In the genomic region with DNA sequence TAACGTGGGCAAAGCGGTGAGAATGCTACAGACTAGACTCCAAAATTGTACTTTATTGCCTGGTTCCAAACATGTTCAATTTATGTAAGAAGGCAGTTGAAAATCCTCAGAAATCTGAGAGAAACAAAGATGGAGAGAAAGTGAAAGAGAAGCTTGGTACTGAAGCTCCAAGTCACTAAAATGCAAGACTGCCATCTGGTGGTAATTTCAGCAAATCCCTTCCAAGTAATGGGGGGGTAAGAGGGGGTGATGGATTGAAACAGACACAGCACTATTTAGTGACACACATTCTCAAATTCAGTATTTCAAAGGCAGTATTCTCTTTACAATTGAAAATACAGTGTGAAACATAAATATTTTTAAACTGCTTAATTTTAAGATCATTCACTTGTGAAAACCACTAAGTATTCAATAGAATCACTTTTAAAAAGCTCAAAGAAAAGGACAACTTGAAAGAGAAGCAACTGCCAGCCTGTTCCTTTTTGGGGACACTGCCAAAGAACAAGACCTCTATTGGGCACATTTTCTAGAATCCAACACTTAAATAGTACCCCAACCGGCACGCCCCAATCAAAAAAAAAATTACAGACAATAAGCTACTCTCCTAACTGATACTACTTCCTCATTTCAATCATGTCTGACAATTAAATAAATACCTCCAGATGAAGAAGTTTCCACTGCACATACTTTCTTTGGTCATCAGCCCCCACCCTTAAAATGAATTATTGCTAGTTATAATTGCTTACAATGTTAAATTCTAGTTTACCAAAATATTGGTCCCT, we compare ENCODE assay signal across 7 cellular contexts.
DNase-seq lines count a peak whose midpoint lies in the region; ATAC-seq and TF ChIP-seq lines count a peak whose summit lies in the region.

No MANE protein-coding gene starts in this region.

- peak overlapping the region; percentile 67 for H3K4me3 Mint-ChIP-seq in activated naive CD8-positive, alpha-beta T cell treated with anti-CD3 and anti-CD28 coated beads, Interleukin-2, amount 10 ng/mL, durations not matched to agents 7 days and 5 days

- ATAC-seq in HG03565 (IDR thresholded peaks at IDR 0.05; ENCODE audit: unreplicated experiment) (peak; percentile 75), Right ventricle myocardium superior (ENCODE audit: poor library complexity) (peak; percentile 88)
- ATAC-seq in activated naive CD8-positive, alpha-beta T cell treated with anti-CD3 and anti-CD28 coated beads, Interleukin-2, amount 10 ng/mL, durations not matched to agents 7 days and 5 days (ENCODE audit: low read depth): peak; percentile 87

- TF ChIP-seq CTCF in GM20000 (IDR thresholded peaks at IDR 0.05; ENCODE audit: extremely low read depth, missing control alignments) (peak; percentile 33), prostate gland (IDR thresholded peaks at IDR 0.05) (peak; percentile 54 to 78 (median 74))

- no peaks in the 10 kb centered on the region for H3K4me1 ChIP-seq in prostate gland (replicated peaks)

- no peaks in the 10 kb centered on the region for H3K27me3 ChIP-seq in prostate gland (replicated peaks; ENCODE audit: insufficient read depth)

- H3K36me3 ChIP-seq in prostate gland: no peaks in the 10 kb centered on the region

- H3K27me3 Mint-ChIP-seq in activated naive CD8-positive, alpha-beta T cell treated with anti-CD3 and anti-CD28 coated beads, Interleukin-2, amount 10 ng/mL, durations not matched to agents 7 days and 5 days: no peaks in the 10 kb centered on the region

- H3K27ac Mint-ChIP-seq in activated naive CD8-positive, alpha-beta T cell treated with anti-CD3 and anti-CD28 coated beads, Interleukin-2, amount 10 ng/mL, durations not matched to agents 7 days and 5 days: peak overlapping the region; percentile 69

- intact Hi-C loops in Right ventricle myocardium superior (cut with DNase I) (loop anchor here (10.0 kb wide), 1 partner anchor 1215 kb away; no protein-coding TSS in a partner anchor), prostate gland (cut with DNase I) (loop anchor here (2.0 kb wide), 1 partner anchor 1213 kb away; no protein-coding TSS in a partner anchor)

- no peak for TF ChIP-seq POLR2A in prostate gland (IDR thresholded peaks at IDR 0.05)

- H3K4me1 Mint-ChIP-seq in activated naive CD8-positive, alpha-beta T cell treated with anti-CD3 and anti-CD28 coated beads, Interleukin-2, amount 10 ng/mL, durations not matched to agents 7 days and 5 days: peaks cover 4% of the 10 kb centered on the region

- no peak overlapping the region for H3K4me3 ChIP-seq in prostate gland

- H3K27ac ChIP-seq in prostate gland: no peak overlapping the region

- no peaks in the 10 kb centered on the region for H3K9me3 ChIP-seq in prostate gland

- DNase-seq in EL: peak; percentile 76
- DNase-seq in GM20000 (ENCODE audit: low spot score): peak; percentile 74
- peak; percentile 78 for DNase-seq in NCI-H82 (lab: John Stamatoyannopoulos, UW)
- no peak for DNase-seq in activated naive CD8-positive, alpha-beta T cell treated with anti-CD3 and anti-CD28 coated beads, Interleukin-2, amount 10 ng/mL, durations not matched to agents 7 days and 5 days
- DNase-seq in Right ventricle myocardium superior: no peak
- peak; percentile 30 for DNase-seq in prostate gland (ENCODE audit: low spot score)

- 44% methylated on average over 4 of the region's 4 CpGs for WGBS in prostate gland

- POLR2A ChIA-PET in activated naive CD8-positive, alpha-beta T cell treated with anti-CD3 and anti-CD28 coated beads, Interleukin-2, amount 10 ng/mL, durations not matched to agents 7 days and 5 days (lab: Charles Lee): no interaction called here

- H3K9me3 Mint-ChIP-seq in activated naive CD8-positive, alpha-beta T cell treated with anti-CD3 and anti-CD28 coated beads, Interleukin-2, amount 10 ng/mL, durations not matched to agents 7 days and 5 days: no peaks in the 10 kb centered on the region

- peaks cover 5% of the 10 kb centered on the region for H3K36me3 Mint-ChIP-seq in activated naive CD8-positive, alpha-beta T cell treated with anti-CD3 and anti-CD28 coated beads, Interleukin-2, amount 10 ng/mL, durations not matched to agents 7 days and 5 days

Comparison
In these comparisons a context has a peak if more than half of its experiments do, and no peak if none do; other contexts are left out.
1. DNase-seq: peak in EL (single experiment), GM20000 (single experiment), NCI-H82 (single experiment) and prostate gland (single experiment); none in activated naive CD8-positive, alpha-beta T cell treated with anti-CD3 and anti-CD28 coated beads, Interleukin-2, amount 10 ng/mL, durations not matched to agents 7 days and 5 days (single experiment) and Right ventricle myocardium superior (single experiment).
2. Peak in every context shown above with its lines, with median percentiles within 50 percentile points of each other: ATAC-seq.